Comparison of ENCODE assay signal across 8 cellular contexts in genomic region chr17:1259910-1260389, GRCh38. TPM values are rescaled to one million over a fixed set of nuclear protein-coding genes. Genes with fewer than 3 reads are reported as not detected.
DNase-seq lines count a peak whose midpoint lies in the region; ATAC-seq and TF ChIP-seq lines count a peak whose summit lies in the region.

No MANE protein-coding gene starts in this region.

- ATAC-seq in activated T-cell treated with anti-CD3 and anti-CD28 coated beads, Interleukin-2, amount 50 U/mL, for 4 hours, result no peak
- no peak for ATAC-seq in GM18868 (IDR thresholded peaks at IDR 0.05; ENCODE audit: unreplicated experiment)

- no peaks in the 10 kb centered on the region for H3K36me3 Mint-ChIP-seq in activated T-cell treated with anti-CD3 and anti-CD28 coated beads, Interleukin-2, amount 50 U/mL, for 4 hours (ENCODE audit: insufficient read depth)

- 1% methylated on average over 22 to 34 of the region's 39 CpGs for WGBS in tibial nerve, 2 donors

- no peak for TF ChIP-seq EP300 in tibial nerve (IDR thresholded peaks at IDR 0.05)

- peaks cover 4 to 6% of the 10 kb centered on the region in 2 donors for H3K4me1 ChIP-seq in ascending aorta
- H3K4me1 ChIP-seq in tibial nerve, result peaks cover 0 to 12% (median 11%) of the 10 kb centered on the region in 4 donors

- intact Hi-C loops in ascending aorta (cut with DNase I), result loop anchor here (1.0 to 2.0 kb wide), 2 partner anchors 72 to 257 kb away; partner anchors contain the start of gene INPP5K

- TF ChIP-seq CTCF in ascending aorta (IDR thresholded peaks at IDR 0.05), result no peak
- TF ChIP-seq CTCF in tibial nerve (IDR thresholded peaks at IDR 0.05), result no peak

- no peak for TF ChIP-seq POLR2A in tibial nerve (IDR thresholded peaks at IDR 0.05)

- H3K9me3 ChIP-seq in ascending aorta (no peaks in the 10 kb centered on the region), tibial nerve (no peaks in the 10 kb centered on the region)

- no peaks in the 10 kb centered on the region for H3K9me3 Mint-ChIP-seq in activated T-cell treated with anti-CD3 and anti-CD28 coated beads, Interleukin-2, amount 50 U/mL, for 4 hours

- H3K27me3 Mint-ChIP-seq in activated T-cell treated with anti-CD3 and anti-CD28 coated beads, Interleukin-2, amount 50 U/mL, for 4 hours (ENCODE audit: low read depth), result peaks cover 23% of the 10 kb centered on the region

- H3K36me3 ChIP-seq in ascending aorta (no peaks in the 10 kb centered on the region), tibial nerve (no peaks in the 10 kb centered on the region)

- H3K4me3 ChIP-seq in ascending aorta (peak overlapping the region; percentile 53 to 69), tibial nerve (peak overlapping the region; percentile 23 to 59 (median 41))

- H3K4me3 Mint-ChIP-seq in activated T-cell treated with anti-CD3 and anti-CD28 coated beads, Interleukin-2, amount 50 U/mL, for 4 hours, result peak overlapping the region; percentile 78

- DNase-seq in activated T-cell treated with anti-CD3 and anti-CD28 coated beads, Interleukin-2, amount 50 U/mL, for 4 hours, result no peak
- no peak for DNase-seq in activated T-cell treated with anti-CD3 and anti-CD28 coated beads, Interleukin-2, amount 50 U/mL, for 1 hour
- DNase-seq in ascending aorta (ENCODE audit: low spot score in 2 of 2) (no peak), kidney tubule cell (ENCODE audit: low spot score) (peak; percentile 25), tibial nerve (ENCODE audit: low spot score in 2 of 2) (no peak), NCI-H146 treated with DMSO at 0.1 percent for 48 hours (lab: John Stamatoyannopoulos, UW; ENCODE audit: unreplicated experiment) (no peak), NCI-H510A (lab: John Stamatoyannopoulos, UW) (no peak)

- H3K27ac ChIP-seq in ascending aorta (no peak overlapping the region), tibial nerve (peak overlapping the region in 2 of 4 donors; percentile 34 to 69)

- H3K27me3 ChIP-seq in ascending aorta (no peaks in the 10 kb centered on the region), tibial nerve (peaks cover 0 to 19% of the 10 kb centered on the region in 2 donors)

- peaks cover 21% of the 10 kb centered on the region for H3K4me1 Mint-ChIP-seq in activated T-cell treated with anti-CD3 and anti-CD28 coated beads, Interleukin-2, amount 50 U/mL, for 4 hours (ENCODE audit: low read depth)

RNA-seq across cellular contexts. Expression of gene BHLHA9, which starts 10.3 kb away (rescaled TPM):
- total RNA-seq in activated T-cell treated with anti-CD3 and anti-CD28 coated beads, Interleukin-2, amount 50 U/mL, for 4 hours, result not detected
- total RNA-seq in ascending aorta (not detected), tibial nerve (not detected)

RNA-seq across cellular contexts. Expression of gene TRARG1, which starts 19.5 kb away (rescaled TPM):
- not detected for total RNA-seq in activated T-cell treated with anti-CD3 and anti-CD28 coated beads, Interleukin-2, amount 50 U/mL, for 4 hours
- total RNA-seq in ascending aorta, result 12.3 TPM
- 10 to 100 TPM in 3 of 4 donors, 1 to 10 TPM in 1; 9.8 to 62.4 (median 24.2) TPM for total RNA-seq in tibial nerve

Comparison
In these comparisons a context has a peak if more than half of its experiments do, and no peak if none do; other contexts are left out.
1. RNA of gene TRARG1, which starts 19.5 kb away (total RNA-seq): 9.8 to 62.4 TPM in tibial nerve and 12.3 TPM in ascending aorta (single experiment); not detected in activated T-cell treated with anti-CD3 and anti-CD28 coated beads, Interleukin-2, amount 50 U/mL, for 4 hours; every median in the first group is over 10 times any median in the second.